Comparison of ENCODE assay signal across 10 cellular contexts in genomic region chrX:100654256-100654655, GRCh38. TPM values are rescaled to one million over a fixed set of nuclear protein-coding genes. Genes with fewer than 3 reads are reported as not detected.
DNase-seq lines count a peak whose midpoint lies in the region; ATAC-seq and TF ChIP-seq lines count a peak whose summit lies in the region.
"Had no signal": no experiment of that assay in that cellular context is flagged by ENCODE, and none has a peak within 500 bp of the region (broad histone marks: within the 10 kb centered on the region; RNA-seq: fewer than 3 reads in every experiment).

No MANE protein-coding gene starts in this region.

- no peaks in the 10 kb centered on the region for H3K9me3 Mint-ChIP-seq in activated T-helper 17 cell treated with anti-CD3 and anti-CD28 coated beads, Interleukin-2, amount 50 U/mL, for 72 hours
- no peaks in the 10 kb centered on the region for H3K9me3 Mint-ChIP-seq in immature natural killer cell

- H3K4me1 Mint-ChIP-seq in activated T-helper 17 cell treated with anti-CD3 and anti-CD28 coated beads, Interleukin-2, amount 50 U/mL, for 72 hours: no peaks in the 10 kb centered on the region
- H3K4me1 Mint-ChIP-seq in immature natural killer cell: no peaks in the 10 kb centered on the region
- H3K4me1 Mint-ChIP-seq: activated CD8-positive, alpha-beta memory T cell treated with anti-CD3 and anti-CD28 coated beads, Interleukin-2, amount 10 ng/mL, durations not matched to agents 7 days and 5 days had no signal

- ATAC-seq in activated T-helper 17 cell treated with anti-CD3 and anti-CD28 coated beads, Interleukin-2, amount 50 U/mL, for 72 hours (replicated peaks): no peak
- no peak for ATAC-seq in HG02981 (IDR thresholded peaks at IDR 0.05; ENCODE audit: unreplicated experiment)
- ATAC-seq: activated CD8-positive, alpha-beta memory T cell treated with anti-CD3 and anti-CD28 coated beads, Interleukin-2, amount 10 ng/mL, durations not matched to agents 7 days and 5 days had no signal

- H3K4me3 ChIP-seq in GM06990 (replicated peaks; ENCODE audit: low read depth, low read length) (no peak overlapping the region), astrocyte of the spinal cord (ENCODE audit: low read depth, low read length) (no peak overlapping the region)

- TF ChIP-seq CTCF in GM06990 (IDR thresholded peaks at IDR 0.05; ENCODE audit: insufficient read depth, low read length, poor library complexity, severe bottlenecking) (peak; percentile 43), astrocyte of the spinal cord (IDR thresholded peaks at IDR 0.05; ENCODE audit: low read depth, low read length) (peak; percentile 8)

- no peak overlapping the region for H3K27ac Mint-ChIP-seq in activated T-helper 17 cell treated with anti-CD3 and anti-CD28 coated beads, Interleukin-2, amount 50 U/mL, for 72 hours
- no peak overlapping the region for H3K27ac Mint-ChIP-seq in immature natural killer cell
- H3K27ac Mint-ChIP-seq: activated CD8-positive, alpha-beta memory T cell treated with anti-CD3 and anti-CD28 coated beads, Interleukin-2, amount 10 ng/mL, durations not matched to agents 7 days and 5 days had no signal

- no peaks in the 10 kb centered on the region for H3K36me3 Mint-ChIP-seq in activated T-helper 17 cell treated with anti-CD3 and anti-CD28 coated beads, Interleukin-2, amount 50 U/mL, for 72 hours (ENCODE audit: low read depth)
- H3K36me3 Mint-ChIP-seq in immature natural killer cell: no peaks in the 10 kb centered on the region
- H3K36me3 Mint-ChIP-seq: activated CD8-positive, alpha-beta memory T cell treated with anti-CD3 and anti-CD28 coated beads, Interleukin-2, amount 10 ng/mL, durations not matched to agents 7 days and 5 days had no signal

- no peaks in the 10 kb centered on the region for H3K36me3 ChIP-seq in GM06990 (ENCODE audit: control insufficient read depth, insufficient read depth, low read length)

- in situ Hi-C loops in astrocyte of the spinal cord (cut with HindIII; ENCODE audit: low sequenced_read_pairs): no loop called here

- no peak overlapping the region for H3K4me3 Mint-ChIP-seq in activated T-helper 17 cell treated with anti-CD3 and anti-CD28 coated beads, Interleukin-2, amount 50 U/mL, for 72 hours
- no peak overlapping the region for H3K4me3 Mint-ChIP-seq in immature natural killer cell
- H3K4me3 Mint-ChIP-seq: activated CD8-positive, alpha-beta memory T cell treated with anti-CD3 and anti-CD28 coated beads, Interleukin-2, amount 10 ng/mL, durations not matched to agents 7 days and 5 days had no signal

- no peaks in the 10 kb centered on the region for H3K27me3 Mint-ChIP-seq in activated T-helper 17 cell treated with anti-CD3 and anti-CD28 coated beads, Interleukin-2, amount 50 U/mL, for 72 hours
- peaks cover 4 to 15% (median 5%) of the 10 kb centered on the region in 3 donors for H3K27me3 Mint-ChIP-seq in immature natural killer cell (ENCODE audit: low read depth in 3 of 3)

- H3K27me3 ChIP-seq in GM06990 (replicated peaks; ENCODE audit: control insufficient read depth, insufficient read depth, low read length): no peaks in the 10 kb centered on the region

- DNase-seq in GM06990 (ENCODE audit: extremely low read depth, insufficient read length) (no peak), NCI-H146 (lab: John Stamatoyannopoulos, UW) (peak; percentile 51), astrocyte of the spinal cord (ENCODE audit: low read depth, low spot score) (no peak), mucosa of gallbladder (ENCODE audit: low spot score) (peak; percentile 36), NCI-H2029 treated with DMSO at 0.1 percent for 48 hours (lab: John Stamatoyannopoulos, UW) (no peak), immature natural killer cell (no peak)
- DNase-seq: activated CD8-positive, alpha-beta memory T cell treated with anti-CD3 and anti-CD28 coated beads, Interleukin-2, amount 10 ng/mL, durations not matched to agents 7 days and 5 days had no signal

RNA-seq across cellular contexts. Expression of gene SRPX2, which starts 10.3 kb away (rescaled TPM):
- 9.2 TPM for total RNA-seq in mucosa of gallbladder
- not detected for total RNA-seq in activated T-helper 17 cell treated with anti-CD3 and anti-CD28 coated beads, Interleukin-2, amount 50 U/mL, for 72 hours
- not detected for polyA plus RNA-seq in immature natural killer cell
- total RNA-seq: activated CD8-positive, alpha-beta memory T cell treated with anti-CD3 and anti-CD28 coated beads, Interleukin-2, amount 10 ng/mL, durations not matched to agents 7 days and 5 days; mononuclear cell had no signal

RNA-seq across cellular contexts. Expression of gene TSPAN6, which starts 17.6 kb away (rescaled TPM):
- total RNA-seq in mucosa of gallbladder: 37.9 TPM
- not detected for total RNA-seq in activated T-helper 17 cell treated with anti-CD3 and anti-CD28 coated beads, Interleukin-2, amount 50 U/mL, for 72 hours
- polyA plus RNA-seq in immature natural killer cell: under 1 TPM in 1 of 3 donors, not detected in 2; 0.64 TPM
- total RNA-seq: activated CD8-positive, alpha-beta memory T cell treated with anti-CD3 and anti-CD28 coated beads, Interleukin-2, amount 10 ng/mL, durations not matched to agents 7 days and 5 days had no signal

Comparison
In these comparisons a context has a peak if more than half of its experiments do, and no peak if none do; other contexts are left out.
1. DNase-seq: peak in NCI-H146 (single experiment) and mucosa of gallbladder (single experiment); none in GM06990 (single experiment), astrocyte of the spinal cord (single experiment), NCI-H2029 treated with DMSO at 0.1 percent for 48 hours (single experiment) and immature natural killer cell (0 of 3).
2. RNA of gene SRPX2, which starts 10.3 kb away (total RNA-seq): 9.2 TPM in mucosa of gallbladder (single experiment); not detected in activated T-helper 17 cell treated with anti-CD3 and anti-CD28 coated beads, Interleukin-2, amount 50 U/mL, for 72 hours; every median in the first group is over 10 times any median in the second.
3. RNA of gene TSPAN6, which starts 17.6 kb away (total RNA-seq): 37.9 TPM in mucosa of gallbladder (single experiment); not detected in activated T-helper 17 cell treated with anti-CD3 and anti-CD28 coated beads, Interleukin-2, amount 50 U/mL, for 72 hours; every median in the first group is over 10 times any median in the second.